ENCODE assay signal across 12 cellular contexts in the genomic region with DNA sequence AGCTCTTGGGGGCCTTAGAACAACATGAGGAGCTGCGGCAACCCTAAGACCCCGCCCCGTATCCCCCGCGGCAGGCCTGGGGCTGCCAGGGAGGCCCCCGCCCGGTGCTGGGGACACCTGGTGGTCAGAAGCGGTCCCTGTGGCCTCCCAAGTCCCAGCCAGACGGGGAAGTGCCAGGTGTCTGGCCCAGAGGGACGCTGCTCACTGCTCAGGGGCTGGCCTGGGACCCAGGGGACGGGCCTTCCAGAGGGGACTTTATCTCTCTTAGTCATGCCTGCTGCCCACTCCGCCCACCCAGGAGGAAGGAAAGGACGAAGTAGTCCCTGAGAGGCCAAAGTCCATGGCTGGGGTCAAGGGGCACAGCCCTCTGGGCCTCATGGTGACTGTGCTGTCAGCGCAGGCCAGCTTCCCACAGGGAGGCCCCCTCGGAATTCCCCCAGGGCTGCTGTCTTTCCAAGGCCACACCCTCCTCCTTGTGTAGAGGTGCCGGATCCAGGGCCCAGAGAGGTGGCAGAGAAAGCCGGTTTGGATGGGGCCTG. TPM values are rescaled to one million over a fixed set of nuclear protein-coding genes. Genes with fewer than 3 reads are reported as not detected.
DNase-seq lines count a peak whose midpoint lies in the region; ATAC-seq and TF ChIP-seq lines count a peak whose summit lies in the region.
"Had no signal": no experiment of that assay in that cellular context is flagged by ENCODE, and none has a peak within 500 bp of the region (broad histone marks: within the 10 kb centered on the region; RNA-seq: fewer than 3 reads in every experiment).

No MANE protein-coding gene starts in this region.

- H3K4me3 Mint-ChIP-seq in CD14-positive monocyte (no peak overlapping the region), memory B cell (no peak overlapping the region)

- no peaks in the 10 kb centered on the region for H3K9me3 ChIP-seq in stomach

- peak; percentile 37 for DNase-seq in CD14-positive monocyte (ENCODE audit: low spot score)
- DNase-seq in astrocyte of the hippocampus (ENCODE audit: low read depth, low spot score) = peak; percentile 37
- no peak for DNase-seq in memory B cell (ENCODE audit: low spot score in 2 of 2)
- DNase-seq in stomach = no peak
- DNase-seq in NCI-H1436 treated with DMSO at 0.1 percent for 48 hours (lab: John Stamatoyannopoulos, UW) = no peak
- DNase-seq: activated effector memory CD4-positive, alpha-beta T cell treated with Interleukin-2 at 50 U/mL for 16 hours; nucleus accumbens; SW 1271 had no signal

- H3K27me3 Mint-ChIP-seq in CD14-positive monocyte (ENCODE audit: low read depth in 3 of 3) (peaks cover 0 to 1% (median 1%) of the 10 kb centered on the region in 3 donors), memory B cell (no peaks in the 10 kb centered on the region)

- H3K36me3 ChIP-seq in stomach = peaks cover 25 to 83% (median 75%) of the 10 kb centered on the region in 4 donors

- TF ChIP-seq EP300 in stomach (IDR thresholded peaks at IDR 0.05) = no peak

- TF ChIP-seq CTCF in CD14-positive monocyte (IDR thresholded peaks at IDR 0.05) = no peak
- TF ChIP-seq CTCF in stomach (IDR thresholded peaks at IDR 0.05) = peak in 2 of 7 experiments; percentile 10 to 40

- peaks cover 27% of the 10 kb centered on the region for H3K4me1 Mint-ChIP-seq in CD14-positive monocyte
- H3K4me1 Mint-ChIP-seq in memory B cell = peaks cover 15% of the 10 kb centered on the region

- H3K4me1 ChIP-seq in stomach = peaks cover 5 to 28% (median 14%) of the 10 kb centered on the region in 4 donors

- H3K9me3 Mint-ChIP-seq in CD14-positive monocyte (peaks cover 0 to 2% (median 0%) of the 10 kb centered on the region in 7 donors), memory B cell (no peaks in the 10 kb centered on the region)

- H3K36me3 Mint-ChIP-seq in CD14-positive monocyte (peaks cover 50 to 64% of the 10 kb centered on the region in 2 donors), memory B cell (peaks cover 10% of the 10 kb centered on the region)

- H3K4me3 ChIP-seq in stomach = no peak overlapping the region

- intact Hi-C loops in CD14-positive monocyte (cut with micrococcal nuclease) (no loop called here), stomach (cut with DNase I; ENCODE audit: low total_unique reads) (no loop called here)

- ATAC-seq in GM19351 (IDR thresholded peaks at IDR 0.05; ENCODE audit: unreplicated experiment) = peak; percentile 40
- peak; percentile 12 for ATAC-seq in memory B cell (ENCODE audit: low read depth)
- no peak for ATAC-seq in GM21825 (IDR thresholded peaks at IDR 0.05; ENCODE audit: unreplicated experiment)
- no peak for ATAC-seq in GM21381 (IDR thresholded peaks at IDR 0.05; ENCODE audit: unreplicated experiment)

- no peaks in the 10 kb centered on the region for H3K27me3 ChIP-seq in stomach

- H3K27ac Mint-ChIP-seq in CD14-positive monocyte = no peak overlapping the region
- peak overlapping the region; percentile 75 for H3K27ac Mint-ChIP-seq in memory B cell

- 53 to 63% (median 57%) methylated on average over 6 to 17 of the region's 17 CpGs for WGBS in stomach, 5 donors

- no peak for TF ChIP-seq POLR2A in stomach (IDR thresholded peaks at IDR 0.05)

- peak overlapping the region in 1 of 5 donors; percentile 60 for H3K27ac ChIP-seq in stomach
- H3K27ac ChIP-seq: KMS-11 had no signal

RNA-seq across cellular contexts. Expression of a gene that starts 31.0 kb away (rescaled TPM):
- polyA plus RNA-seq in CD14-positive monocyte = not detected
- 10 to 100 TPM; 15.6 to 26.8 (median 24.6) TPM for total RNA-seq in stomach
- 1 to 10 TPM; 6.6 to 9.9 (median 7.9) TPM for polyA plus RNA-seq in stomach

RNA-seq across cellular contexts. Expression of a gene that starts 39.5 kb away (rescaled TPM):
- polyA plus RNA-seq in CD14-positive monocyte = 10 to 100 TPM; 36.9 to 41.9 TPM
- total RNA-seq in stomach = 10 to 100 TPM; 22.8 to 96.2 (median 52.5) TPM
- polyA plus RNA-seq in stomach = 10 to 100 TPM; 12.0 to 18.2 (median 13.9) TPM

Comparison
In these comparisons a context has a peak if more than half of its experiments do, and no peak if none do; other contexts are left out.
1. DNase-seq: peak in CD14-positive monocyte (single experiment) and astrocyte of the hippocampus (single experiment); none in memory B cell (0 of 2), stomach (single experiment) and NCI-H1436 treated with DMSO at 0.1 percent for 48 hours (single experiment).
2. ATAC-seq: peak in GM19351 (single experiment) and memory B cell (single experiment); none in GM21825 (single experiment) and GM21381 (single experiment).
3. RNA of a gene that starts 31.0 kb away (polyA plus RNA-seq): 6.6 to 9.9 TPM in stomach; not detected in CD14-positive monocyte; every median in the first group is over 4 times any median in the second.